20 cellular contexts compared by ENCODE assay signal in genomic region chr2:139217641-139218040, GRCh38.
A peak's percentile ranks its signal among the peaks of the same experiment; 100 is the strongest.
DNase-seq lines count a peak whose midpoint lies in the region; ATAC-seq lines count a peak whose summit lies in the region.
"Had no signal": no experiment of that assay in that cellular context is flagged by ENCODE, and none has a peak within 500 bp of the region (broad histone marks: within the 10 kb centered on the region; RNA-seq: fewer than 3 reads in every experiment).

No MANE protein-coding gene starts in this region.

- H3K4me3 Mint-ChIP-seq in T-helper 17 cell, result no peak overlapping the region
- H3K4me3 Mint-ChIP-seq in activated naive CD8-positive, alpha-beta T cell treated with anti-CD3 and anti-CD28 coated beads for 36 hours, result no peak overlapping the region
- H3K4me3 Mint-ChIP-seq: activated CD4-positive, alpha-beta T cell treated with anti-CD3 and anti-CD28 coated beads, Interleukin-2, amount 10 ng/mL, durations not matched to agents 24 days and 14 days; activated naive CD8-positive, alpha-beta T cell; H9; neural crest cell; T-cell had no signal

- H3K9me3 Mint-ChIP-seq in activated naive CD8-positive, alpha-beta T cell treated with anti-CD3 and anti-CD28 coated beads for 36 hours, result peaks cover 10% of the 10 kb centered on the region
- H3K9me3 Mint-ChIP-seq: activated CD4-positive, alpha-beta T cell treated with anti-CD3 and anti-CD28 coated beads, Interleukin-2, amount 10 ng/mL, durations not matched to agents 24 days and 14 days; H9; neural crest cell had no signal

- H3K4me1 Mint-ChIP-seq in T-helper 17 cell, result no peaks in the 10 kb centered on the region
- no peaks in the 10 kb centered on the region for H3K4me1 Mint-ChIP-seq in activated naive CD8-positive, alpha-beta T cell treated with anti-CD3 and anti-CD28 coated beads for 36 hours
- H3K4me1 Mint-ChIP-seq: activated CD4-positive, alpha-beta T cell treated with anti-CD3 and anti-CD28 coated beads, Interleukin-2, amount 10 ng/mL, durations not matched to agents 24 days and 14 days; H9; neural crest cell; T-cell had no signal

- DNase-seq in NCI-H2029 (lab: John Stamatoyannopoulos, UW) (peak; percentile 32), NCI-H2029 treated with DMSO at 0.1 percent for 48 hours (lab: John Stamatoyannopoulos, UW) (no peak), Kasumi-1 (lab: John Stamatoyannopoulos, UW) (peak; percentile 83), NCI-H510A (lab: John Stamatoyannopoulos, UW) (peak; percentile 63), kidney tubule cell (ENCODE audit: low spot score) (peak; percentile 79), T-helper 17 cell (no peak), retina (no peak)
- no peak for DNase-seq in activated naive CD8-positive, alpha-beta T cell treated with anti-CD3 and anti-CD28 coated beads for 36 hours
- DNase-seq: activated CD4-positive, alpha-beta T cell treated with anti-CD3 and anti-CD28 coated beads, Interleukin-2, amount 10 ng/mL, durations not matched to agents 24 days and 14 days; H9; NCI-H187; sigmoid colon; stimulated activated CD4-positive, alpha-beta T cell treated with anti-CD3 and anti-CD28 coated beads, Interleukin-15, amount 100 ng/mL, for 24 hours; stimulated activated CD8-positive, alpha-beta memory T cell treated with anti-CD3 and anti-CD28 coated beads, Interleukin-4, amount 100 ng/mL, for 48 hours; T-cell; upper lobe of right lung had no signal

- ATAC-seq in T-helper 17 cell, result no peak
- ATAC-seq: A549, Right ventricle myocardium inferior, T-cell, upper lobe of right lung had no signal

- H3K36me3 Mint-ChIP-seq in T-helper 17 cell (ENCODE audit: low read depth), result no peaks in the 10 kb centered on the region
- H3K36me3 Mint-ChIP-seq in activated naive CD8-positive, alpha-beta T cell treated with anti-CD3 and anti-CD28 coated beads for 36 hours, result no peaks in the 10 kb centered on the region
- H3K36me3 Mint-ChIP-seq: activated naive CD8-positive, alpha-beta T cell; T-cell had no signal

- no peak overlapping the region for H3K27ac Mint-ChIP-seq in T-helper 17 cell
- H3K27ac Mint-ChIP-seq in activated naive CD8-positive, alpha-beta T cell treated with anti-CD3 and anti-CD28 coated beads for 36 hours, result no peak overlapping the region
- H3K27ac Mint-ChIP-seq: activated CD4-positive, alpha-beta T cell treated with anti-CD3 and anti-CD28 coated beads, Interleukin-2, amount 10 ng/mL, durations not matched to agents 24 days and 14 days; activated naive CD8-positive, alpha-beta T cell; H9; T-cell had no signal

- no peaks in the 10 kb centered on the region for H3K27me3 Mint-ChIP-seq in T-helper 17 cell
- H3K27me3 Mint-ChIP-seq in activated naive CD8-positive, alpha-beta T cell treated with anti-CD3 and anti-CD28 coated beads for 36 hours, result no peaks in the 10 kb centered on the region
- H3K27me3 Mint-ChIP-seq: activated CD4-positive, alpha-beta T cell treated with anti-CD3 and anti-CD28 coated beads, Interleukin-2, amount 10 ng/mL, durations not matched to agents 24 days and 14 days; activated naive CD8-positive, alpha-beta T cell; T-cell had no signal

- no peaks in the 10 kb centered on the region for H3K9me3 ChIP-seq in T-helper 17 cell (ENCODE audit: control insufficient read depth, low read length, poor library complexity, severe bottlenecking)
- H3K9me3 ChIP-seq: A549, sigmoid colon, upper lobe of right lung had no signal

Comparison
In these comparisons a context has a peak if more than half of its experiments do, and no peak if none do; other contexts are left out.
1. DNase-seq: peak in NCI-H2029 (single experiment), Kasumi-1 (2 of 2), NCI-H510A (single experiment) and kidney tubule cell (single experiment); none in NCI-H2029 treated with DMSO at 0.1 percent for 48 hours (single experiment), T-helper 17 cell (0 of 3), retina (single experiment) and activated naive CD8-positive, alpha-beta T cell treated with anti-CD3 and anti-CD28 coated beads for 36 hours (single experiment).